ENCODE assay signal across 22 cellular contexts in the genomic region with DNA sequence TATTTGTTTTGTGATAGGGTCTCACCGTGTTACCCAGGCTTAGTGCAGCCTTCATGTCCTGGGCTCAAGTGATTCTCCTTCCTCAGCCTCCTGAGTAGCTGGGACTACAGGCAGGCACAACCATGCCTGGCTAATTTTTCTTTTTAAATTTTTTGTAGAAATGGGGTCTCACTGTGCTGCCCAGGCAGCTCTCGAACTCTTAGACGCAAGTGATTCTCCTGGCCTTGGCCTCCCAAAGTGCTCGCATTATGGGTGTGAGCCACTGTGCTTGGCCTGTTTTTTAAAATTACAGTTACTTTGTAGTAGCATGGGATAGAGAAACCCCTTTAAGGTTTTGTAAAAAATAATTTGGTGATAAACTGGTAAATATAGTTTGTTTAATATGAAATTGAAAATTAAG.
"Had no signal": no experiment of that assay in that cellular context is flagged by ENCODE, and none has a peak within 500 bp of the region (broad histone marks: within the 10 kb centered on the region; RNA-seq: fewer than 3 reads in every experiment).

No MANE protein-coding gene starts in this region.

- H3K4me3 Mint-ChIP-seq: memory B cell; mesothelial cell of epicardium; naive B cell; natural killer cell treated with Interleukin-12 subunit alpha and Interleukin-12 subunit beta and Interleukin-15 and Interleukin-18, amount 100 ng/mL, for 72 hours; neural crest cell; stimulated activated naive B cell treated with anti-CD40 and anti-IgM and Interleukin-4, amounts not matched to agents 10 μg/mL and 1 μg/mL and 100 μg/mL, for 72 hours; stimulated activated naive CD8-positive, alpha-beta T cell treated with anti-CD3 and anti-CD28 coated beads, Interleukin-15, Interleukin-2, amounts not matched to agents 100 ng/mL and 50 ng/mL, for 24 hours had no signal

- H2AFZ ChIP-seq: parathyroid adenoma had no signal

- H3K27ac Mint-ChIP-seq: natural killer cell treated with Interleukin-12 subunit alpha and Interleukin-12 subunit beta and Interleukin-15 and Interleukin-18, amount 100 ng/mL, for 72 hours; stimulated activated naive B cell treated with anti-CD40 and anti-IgM and Interleukin-4, amounts not matched to agents 10 μg/mL and 1 μg/mL and 100 μg/mL, for 72 hours; stimulated activated naive CD8-positive, alpha-beta T cell treated with anti-CD3 and anti-CD28 coated beads, Interleukin-15, Interleukin-2, amounts not matched to agents 100 ng/mL and 50 ng/mL, for 24 hours had no signal

- H3K27ac ChIP-seq: coronary artery, esophagus muscularis mucosa, foreskin keratinocyte, neutrophil, parathyroid adenoma, prostate gland, sigmoid colon, transverse colon, vagina had no signal

- DNase-seq: effector memory CD4-positive, alpha-beta T cell; foreskin keratinocyte; mucosa of descending colon; naive B cell; right cardiac atrium; sigmoid colon; stimulated activated CD4-positive, alpha-beta T cell treated with anti-CD3 and anti-CD28 coated beads, Interleukin-15, amount 100 ng/mL, for 24 hours; stimulated activated CD4-positive, alpha-beta T cell treated with anti-CD3 and anti-CD28 coated beads, Interleukin-2, amount 100 ng/mL, for 48 hours; stimulated activated naive B cell treated with anti-CD40 and anti-IgM and Interleukin-4, amounts not matched to agents 10 μg/mL and 1 μg/mL and 100 μg/mL, for 72 hours; transverse colon had no signal

- H3K79me2 ChIP-seq: parathyroid adenoma had no signal

- H3K4me1 ChIP-seq: parathyroid adenoma, prostate gland, vagina had no signal

- H3K9me3 ChIP-seq: esophagus muscularis mucosa, mucosa of descending colon, neutrophil, prostate gland, sigmoid colon, transverse colon, vagina had no signal

- ATAC-seq: foreskin keratinocyte; mucosa of descending colon; natural killer cell treated with Interleukin-12 subunit alpha and Interleukin-12 subunit beta and Interleukin-15 and Interleukin-18, amount 100 ng/mL, for 72 hours; right cardiac atrium; stimulated activated naive B cell treated with anti-CD40 and anti-IgM and Interleukin-4, amounts not matched to agents 10 μg/mL and 1 μg/mL and 100 μg/mL, for 72 hours had no signal

- H3K4me1 Mint-ChIP-seq: memory B cell had no signal

- H3K9me3 Mint-ChIP-seq: memory B cell; naive B cell; natural killer cell treated with Interleukin-12 subunit alpha and Interleukin-12 subunit beta and Interleukin-15 and Interleukin-18, amount 100 ng/mL, for 72 hours; neural crest cell; stimulated activated naive B cell treated with anti-CD40 and anti-IgM and Interleukin-4, amounts not matched to agents 10 μg/mL and 1 μg/mL and 100 μg/mL, for 72 hours; stimulated activated naive CD8-positive, alpha-beta T cell treated with anti-CD3 and anti-CD28 coated beads, Interleukin-15, Interleukin-2, amounts not matched to agents 100 ng/mL and 50 ng/mL, for 24 hours had no signal

- H3K27me3 Mint-ChIP-seq: memory B cell; naive B cell; natural killer cell treated with Interleukin-12 subunit alpha and Interleukin-12 subunit beta and Interleukin-15 and Interleukin-18, amount 100 ng/mL, for 72 hours; stimulated activated naive B cell treated with anti-CD40 and anti-IgM and Interleukin-4, amounts not matched to agents 10 μg/mL and 1 μg/mL and 100 μg/mL, for 72 hours; stimulated activated naive CD8-positive, alpha-beta T cell treated with anti-CD3 and anti-CD28 coated beads, Interleukin-15, Interleukin-2, amounts not matched to agents 100 ng/mL and 50 ng/mL, for 24 hours had no signal

- H3K36me3 ChIP-seq: esophagus muscularis mucosa, neutrophil, prostate gland, sigmoid colon, transverse colon, vagina had no signal

- H3K27me3 ChIP-seq: esophagus muscularis mucosa, foreskin keratinocyte, neutrophil, sigmoid colon, transverse colon, vagina had no signal

- H3K4me3 ChIP-seq: coronary artery, esophagus muscularis mucosa, lung, mucosa of descending colon, prostate gland, sigmoid colon, transverse colon, vagina had no signal

- H3K36me3 Mint-ChIP-seq: naive B cell; natural killer cell treated with Interleukin-12 subunit alpha and Interleukin-12 subunit beta and Interleukin-15 and Interleukin-18, amount 100 ng/mL, for 72 hours had no signal
